ENCODE assay signal across 9 cellular contexts in genomic region chr5:169938439-169938838, GRCh38. TPM values are rescaled to one million over a fixed set of nuclear protein-coding genes. Genes with fewer than 3 reads are reported as not detected.
"Had no signal": no experiment of that assay in that cellular context is flagged by ENCODE, and none has a peak within 500 bp of the region (broad histone marks: within the 10 kb centered on the region; RNA-seq: fewer than 3 reads in every experiment).

No MANE protein-coding gene starts in this region.

- H3K4me1 ChIP-seq: HAP-1 had no signal

- DNase-seq: GM23248, GOT3, H7, HFFc6 had no signal

- H3K36me3 ChIP-seq: HAP-1 had no signal

- H3K9me3 ChIP-seq: HAP-1 had no signal

- H3K27ac ChIP-seq: GM23248, HL-60 had no signal

- H3K4me3 ChIP-seq: GM23248, HAP-1 had no signal

- ATAC-seq: HCT116, HepG2 had no signal

RNA-seq across cellular contexts. Expression of gene INSYN2B, which starts 41.9 kb away (rescaled TPM):
- total RNA-seq: H7, HepG2 had no signal
- polyA plus RNA-seq: HepG2, IgD-negative memory B cell had no signal
